ENCODE assay signal across 8 cellular contexts in the genomic region with DNA sequence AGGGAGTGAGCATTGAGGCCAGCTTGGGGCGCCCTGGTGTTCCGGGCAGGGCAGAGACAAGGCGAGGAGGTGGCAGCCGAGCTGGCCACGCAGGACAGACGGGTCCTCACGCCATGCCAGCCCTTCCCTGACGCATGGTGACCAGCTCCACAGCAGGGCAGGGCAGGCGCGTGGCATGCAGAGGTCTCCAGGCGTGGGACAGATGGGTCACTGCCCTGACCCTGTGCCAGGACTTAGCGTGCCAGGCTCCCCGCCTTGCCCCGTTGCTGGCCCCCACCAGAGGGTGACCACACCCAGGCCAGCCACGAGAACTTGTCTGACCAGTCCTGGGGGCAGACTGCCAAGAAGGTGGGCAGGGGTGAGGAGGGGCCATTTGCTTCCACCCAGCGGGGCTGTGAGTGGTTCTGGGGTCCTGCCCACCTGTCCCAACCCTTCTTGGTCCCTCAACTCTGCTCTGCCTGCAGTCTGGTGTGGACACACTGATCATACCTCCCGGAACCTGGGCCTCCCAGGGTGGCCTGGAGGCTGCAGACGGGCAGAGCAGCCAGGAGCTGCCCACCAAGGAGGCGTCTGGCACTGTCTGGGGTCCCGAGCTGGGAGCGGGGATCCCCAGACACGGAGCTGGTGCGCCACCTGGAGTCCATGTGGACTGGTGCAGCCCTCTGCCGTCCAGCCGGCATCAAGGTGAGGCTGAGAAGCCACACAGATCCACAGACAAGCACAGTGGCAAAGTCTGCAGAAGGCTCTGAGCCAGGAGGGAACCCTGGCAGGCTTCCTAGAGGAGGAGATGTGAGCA. TPM values are rescaled to one million over a fixed set of nuclear protein-coding genes. Genes with fewer than 3 reads are reported as not detected.
DNase-seq lines count a peak whose midpoint lies in the region; ATAC-seq and TF ChIP-seq lines count a peak whose summit lies in the region.

RNF224 (plus strand) TSS at position 446 of the 796 bp plus-strand sequence. CDS start 834 bp downstream, outside the sequence.

- TF ChIP-seq RAD21 in SK-N-SH (IDR thresholded peaks at IDR 0.05; ENCODE audit: low read length), result peak; percentile 87

- H3K36me3 Mint-ChIP-seq in glutamatergic neuron (ENCODE audit: unreplicated experiment) (no peaks in the 10 kb centered on the region), progenitor cell of endocrine pancreas (ENCODE audit: insufficient read depth) (no peaks in the 10 kb centered on the region)

- H3K9me2 ChIP-seq in SK-N-SH, result no peaks in the 10 kb centered on the region

- H3K4me3 Mint-ChIP-seq in glutamatergic neuron (ENCODE audit: unreplicated experiment), result no peak within 1 kb of the TSS
- H3K4me3 Mint-ChIP-seq in progenitor cell of endocrine pancreas (ENCODE audit: low read depth), result peak within 1 kb of the TSS; percentile 51

- H3K4me3 ChIP-seq in LNCaP clone FGC (ENCODE audit: low read depth, low read length), result peak within 1 kb of the TSS; percentile 34
- H3K4me3 ChIP-seq in SK-N-SH (ENCODE audit: low read depth in 2 of 2, low read length in 1 of 2), result no peak within 1 kb of the TSS; a peak in 1 of 4 replicates
- H3K4me3 ChIP-seq in uterus, result no peak within 1 kb of the TSS

- no peak within 1 kb of the TSS for H3K9ac ChIP-seq in SK-N-SH

- H3K36me3 ChIP-seq in SK-N-SH (replicated peaks in 1 of 2; ENCODE audit: control insufficient read depth in 1 of 2, insufficient read depth in 2 of 2, low read length in 1 of 2), result no peaks in the 10 kb centered on the region
- no peaks in the 10 kb centered on the region for H3K36me3 ChIP-seq in uterus

- DNase-seq in DMS53 (lab: John Stamatoyannopoulos, UW) (peak; percentile 93), LNCaP clone FGC (ENCODE audit: low read depth) (peak; percentile 83), SK-N-SH (peak; percentile 91), glutamatergic neuron (peak; percentile 91), progenitor cell of endocrine pancreas (ENCODE audit: low spot score, unreplicated experiment) (peak; percentile 80), uterus (peak; percentile 56 to 66)
- DNase-seq in activated naive CD4-positive, alpha-beta T cell treated with Interleukin-2 at 50 U/mL for 16 hours, result peak; percentile 82

- no peaks in the 10 kb centered on the region for H4K20me1 ChIP-seq in SK-N-SH (ENCODE audit: insufficient read depth)

- H3K27me3 Mint-ChIP-seq in glutamatergic neuron (ENCODE audit: unreplicated experiment), result peaks cover 2% of the 10 kb centered on the region
- no peaks in the 10 kb centered on the region for H3K27me3 Mint-ChIP-seq in progenitor cell of endocrine pancreas

- H3K27me3 ChIP-seq in SK-N-SH (ENCODE audit: insufficient read depth), result no peaks in the 10 kb centered on the region
- peaks cover 9 to 24% of the 10 kb centered on the region in 2 donors for H3K27me3 ChIP-seq in uterus

- intact Hi-C loops in uterus (cut with DNase I; ENCODE audit: low total_unique reads), result loop anchor here (10.0 kb wide), 1 partner anchor 112 kb away; the partner anchor contains the start of gene DPP7

- H3K9me3 Mint-ChIP-seq in glutamatergic neuron (ENCODE audit: unreplicated experiment) (no peaks in the 10 kb centered on the region), progenitor cell of endocrine pancreas (ENCODE audit: low read depth) (no peaks in the 10 kb centered on the region)

- peak in 1 of 2 donors; percentile 14 for TF ChIP-seq POLR2A in uterus (IDR thresholded peaks at IDR 0.05)

- no peak within 1 kb of the TSS for H2AFZ ChIP-seq in SK-N-SH (ENCODE audit: low read depth)

- H3K9me3 ChIP-seq in SK-N-SH (no peaks in the 10 kb centered on the region), uterus (no peaks in the 10 kb centered on the region)

- peaks cover 0 to 54% of the 10 kb centered on the region in 2 experiments; a peak in 1 of 4 replicates for H3K4me1 ChIP-seq in SK-N-SH (ENCODE audit: control insufficient read depth in 1 of 2, insufficient read depth in 2 of 2, low read depth in 1 of 2, low read length in 1 of 2)
- peaks cover 0 to 8% of the 10 kb centered on the region in 2 donors for H3K4me1 ChIP-seq in uterus

- TF ChIP-seq EP300 in SK-N-SH (IDR thresholded peaks at IDR 0.05; ENCODE audit: borderline replicate concordance in 1 of 2, low read depth in 1 of 2, low read length in 1 of 2), result no peak

- CTCF ChIA-PET in SK-N-SH (lab: Yijun Ruan, JAX), result interaction anchor here (0.6 to 7.7 kb wide), 47 partner anchors 8 to 315 kb away, joined by 3 to 95 read pairs (median 5); partner anchors contain the start of genes ANAPC2, DPP7, LRRC26 and MAN1B1

- TF ChIP-seq CTCF in LNCaP clone FGC (IDR thresholded peaks at IDR 0.05; ENCODE audit: control insufficient read depth, extremely low read depth, insufficient read depth), result peak; percentile 87
- TF ChIP-seq CTCF in SK-N-SH (IDR thresholded peaks at IDR 0.05), result peak; percentile 82
- peak; percentile 86 for TF ChIP-seq CTCF in glutamatergic neuron (IDR thresholded peaks at IDR 0.05; ENCODE audit: partially characterized antibody, unreplicated experiment)
- peak; percentile 87 for TF ChIP-seq CTCF in progenitor cell of endocrine pancreas (IDR thresholded peaks at IDR 0.05; ENCODE audit: unreplicated experiment)
- TF ChIP-seq CTCF in uterus (IDR thresholded peaks at IDR 0.05), result peak; percentile 62 to 87 (median 80)

- ATAC-seq in GM21825 (IDR thresholded peaks at IDR 0.05; ENCODE audit: unreplicated experiment), result no peak

- WGBS in SK-N-SH (ENCODE audit: low lambda C conversion rate), result 44% methylated on average over 11 of the region's 25 CpGs

- peak within 1 kb of the TSS; percentile 1; the same call in 1 of the 2 replicates for H3K4me2 ChIP-seq in SK-N-SH

- H3F3A ChIP-seq in SK-N-SH (replicated peaks; ENCODE audit: insufficient read depth), result peaks cover 16% of the 10 kb centered on the region

- POLR2A ChIA-PET in SK-N-SH (lab: Yijun Ruan, JAX), result interaction anchor here (1.0 to 1.5 kb wide), 7 partner anchors 13 to 120 kb away, joined by 3 to 8 read pairs (median 5); no protein-coding TSS in a partner anchor

- no peak within 1 kb of the TSS; a peak in 1 of 4 replicates for H3K27ac ChIP-seq in SK-N-SH (ENCODE audit: low read depth in 2 of 2, low read length in 1 of 2)
- H3K27ac ChIP-seq in uterus, result no peak within 1 kb of the TSS

- no peak within 1 kb of the TSS for H3K27ac Mint-ChIP-seq in glutamatergic neuron (ENCODE audit: unreplicated experiment)
- peak within 1 kb of the TSS; percentile 89 for H3K27ac Mint-ChIP-seq in progenitor cell of endocrine pancreas

- peaks cover 2% of the 10 kb centered on the region for H3K4me1 Mint-ChIP-seq in glutamatergic neuron (ENCODE audit: low read depth, unreplicated experiment)
- H3K4me1 Mint-ChIP-seq in progenitor cell of endocrine pancreas (ENCODE audit: low read depth), result peaks cover 9% of the 10 kb centered on the region

- H3K79me2 ChIP-seq in SK-N-SH (ENCODE audit: insufficient read depth), result no peaks in the 10 kb centered on the region

TF ChIP-seq in SK-N-SH, 30 proteins besides CTCF, POLR2A, EP300 and RAD21 (continues in another document):
- TF ChIP-seq, protein P1, sequence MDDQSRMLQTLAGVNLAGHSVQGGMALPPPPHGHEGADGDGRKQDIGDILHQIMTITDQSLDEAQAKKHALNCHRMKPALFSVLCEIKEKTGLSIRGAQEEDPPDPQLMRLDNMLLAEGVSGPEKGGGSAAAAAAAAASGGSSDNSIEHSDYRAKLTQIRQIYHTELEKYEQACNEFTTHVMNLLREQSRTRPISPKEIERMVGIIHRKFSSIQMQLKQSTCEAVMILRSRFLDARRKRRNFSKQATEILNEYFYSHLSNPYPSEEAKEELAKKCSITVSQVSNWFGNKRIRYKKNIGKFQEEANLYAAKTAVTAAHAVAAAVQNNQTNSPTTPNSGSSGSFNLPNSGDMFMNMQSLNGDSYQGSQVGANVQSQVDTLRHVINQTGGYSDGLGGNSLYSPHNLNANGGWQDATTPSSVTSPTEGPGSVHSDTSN (IDR thresholded peaks at IDR 0.05), result no peak
- no peak for TF ChIP-seq MEF2A (IDR thresholded peaks at IDR 0.05; ENCODE audit: borderline replicate concordance, low read depth)
- TF ChIP-seq MXI1 (IDR thresholded peaks at IDR 0.05; ENCODE audit: low read depth, low read length), result no peak
- TF ChIP-seq POLR2AphosphoS5 (IDR thresholded peaks at IDR 0.05; ENCODE audit: low read depth, low read length), result no peak
- no peak for TF ChIP-seq RXRA (IDR thresholded peaks at IDR 0.05; ENCODE audit: borderline replicate concordance, low read depth)
- no peak for TF ChIP-seq GABPA (IDR thresholded peaks at IDR 0.05; ENCODE audit: low read depth)
- TF ChIP-seq CHD2 (IDR thresholded peaks at IDR 0.05; ENCODE audit: low read length, partially characterized antibody), result peak; percentile 41
- TF ChIP-seq TEAD4 (IDR thresholded peaks at IDR 0.05; ENCODE audit: borderline replicate concordance, insufficient read depth), result no peak
- TF ChIP-seq GATA2 (CRISPR knock-in tag; IDR thresholded peaks at IDR 0.05), result no peak
- TF ChIP-seq, protein P2, sequence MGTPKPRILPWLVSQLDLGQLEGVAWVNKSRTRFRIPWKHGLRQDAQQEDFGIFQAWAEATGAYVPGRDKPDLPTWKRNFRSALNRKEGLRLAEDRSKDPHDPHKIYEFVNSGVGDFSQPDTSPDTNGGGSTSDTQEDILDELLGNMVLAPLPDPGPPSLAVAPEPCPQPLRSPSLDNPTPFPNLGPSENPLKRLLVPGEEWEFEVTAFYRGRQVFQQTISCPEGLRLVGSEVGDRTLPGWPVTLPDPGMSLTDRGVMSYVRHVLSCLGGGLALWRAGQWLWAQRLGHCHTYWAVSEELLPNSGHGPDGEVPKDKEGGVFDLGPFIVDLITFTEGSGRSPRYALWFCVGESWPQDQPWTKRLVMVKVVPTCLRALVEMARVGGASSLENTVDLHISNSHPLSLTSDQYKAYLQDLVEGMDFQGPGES (IDR thresholded peaks at IDR 0.05; ENCODE audit: low read depth, low read length), result no peak
- 0 out of 2 replicates have a peak, but pooled peaks have one; percentile 28 for TF ChIP-seq RCOR1 (IDR thresholded peaks at IDR 0.05; ENCODE audit: low read length)
- peak; percentile 81 for TF ChIP-seq SMC3 (IDR thresholded peaks at IDR 0.05; ENCODE audit: low read depth, low read length)

RNA-seq across cellular contexts. Expression of gene RNF224, which starts in this region (rescaled TPM):
- 0.03 and 0.08 TPM in 2 replicates for polyA plus RNA-seq in SK-N-SH (2012; rRNA removed)
- 0.01 TPM in 1 of 2 replicates, not detected in the other for polyA plus RNA-seq in SK-N-SH (2012; cell fraction: cytosol; rRNA removed)
- polyA plus RNA-seq in SK-N-SH (2012; cell fraction: nucleus; rRNA removed), result 0.15 and 0.27 TPM in 2 replicates
- total RNA-seq in glutamatergic neuron (ENCODE audit: unreplicated experiment) (0.39 TPM), progenitor cell of endocrine pancreas (0.27 and 0.53 TPM in 2 replicates), uterus (under 1 TPM in 1 of 4 donors, not detected in 3; 0.21 TPM)

Comparison
In these comparisons a context has a peak if more than half of its experiments do, and no peak if none do; other contexts are left out.
1. Peak in DNase-seq and H3K4me2 ChIP-seq in SK-N-SH; RNA of the gene not detected or under 1 TPM.
2. Peak in DNase-seq in glutamatergic neuron; RNA of the gene not detected or under 1 TPM.
3. Peak in DNase-seq in progenitor cell of endocrine pancreas; RNA of the gene not detected or under 1 TPM.
4. Peak in DNase-seq in uterus; RNA of the gene not detected or under 1 TPM.